Comparison of ENCODE assay signal across 8 cellular contexts in the genomic region with DNA sequence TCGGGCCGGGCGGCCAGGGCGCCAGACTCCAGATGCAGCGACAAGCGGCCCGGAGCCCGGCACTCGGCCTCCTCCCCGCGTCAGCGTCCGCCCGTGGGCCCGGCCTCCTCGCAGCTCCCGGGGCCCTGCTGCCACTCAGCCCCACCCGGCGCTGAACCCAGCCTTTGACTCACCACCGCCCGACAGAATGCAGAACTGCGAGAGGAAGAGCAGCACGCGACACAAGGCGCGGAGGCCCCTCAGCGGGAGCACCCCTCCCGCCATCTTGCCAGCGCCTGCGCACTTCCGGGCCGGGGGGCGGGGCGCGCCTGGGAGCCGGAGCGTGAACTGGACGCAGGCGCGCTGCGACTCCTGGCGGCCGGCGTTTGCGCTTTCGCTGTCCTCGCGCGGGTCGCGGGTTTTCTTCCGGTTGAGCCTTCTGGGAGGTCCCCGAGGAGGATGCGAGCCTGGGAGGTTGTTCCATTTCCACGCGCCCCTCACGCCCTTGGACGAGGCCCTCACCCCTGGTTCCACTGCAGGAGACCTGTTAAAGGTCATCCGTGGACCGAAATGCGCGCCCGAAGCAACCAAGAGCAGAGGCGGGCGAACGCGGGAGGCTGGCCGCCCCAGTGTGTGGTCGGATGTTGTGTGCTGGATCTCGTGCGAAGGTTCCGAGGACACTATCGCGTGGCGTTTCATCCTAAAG. TPM values are rescaled to one million over a fixed set of nuclear protein-coding genes. Genes with fewer than 3 reads are reported as not detected.
DNase-seq lines count a peak whose midpoint lies in the region; ATAC-seq and TF ChIP-seq lines count a peak whose summit lies in the region.

A gene with protein sequence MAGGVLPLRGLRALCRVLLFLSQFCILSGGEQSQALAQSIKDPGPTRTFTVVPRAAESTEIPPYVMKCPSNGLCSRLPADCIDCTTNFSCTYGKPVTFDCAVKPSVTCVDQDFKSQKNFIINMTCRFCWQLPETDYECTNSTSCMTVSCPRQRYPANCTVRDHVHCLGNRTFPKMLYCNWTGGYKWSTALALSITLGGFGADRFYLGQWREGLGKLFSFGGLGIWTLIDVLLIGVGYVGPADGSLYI (minus strand): TSS at position 284 of the 685 bp plus-strand sequence. CDS start 20 bp downstream, at position 264.

- peak; percentile 85 for ATAC-seq in GM21360 (IDR thresholded peaks at IDR 0.05; ENCODE audit: unreplicated experiment)
- peak; percentile 92 for ATAC-seq in activated CD8-positive, alpha-beta memory T cell treated with anti-CD3 and anti-CD28 coated beads, Interleukin-2, amount 10 ng/mL, durations not matched to agents 7 days and 5 days

- H3K4me3 ChIP-seq in Caco-2 (ENCODE audit: low read depth, low read length), result peak within 1 kb of the TSS; percentile 73
- peak within 1 kb of the TSS; percentile 98 for H3K4me3 ChIP-seq in endodermal cell (ENCODE audit: low read length)

- H3K9ac ChIP-seq in endodermal cell (ENCODE audit: extremely low read depth, low read length, poor library complexity, severe bottlenecking), result peak within 1 kb of the TSS; percentile 81

- H3K9me3 Mint-ChIP-seq in Caco-2 (ENCODE audit: unreplicated experiment) (no peaks in the 10 kb centered on the region), endodermal cell (no peaks in the 10 kb centered on the region), mesothelial cell of epicardium (no peaks in the 10 kb centered on the region)
- H3K9me3 Mint-ChIP-seq in activated CD8-positive, alpha-beta memory T cell treated with anti-CD3 and anti-CD28 coated beads, Interleukin-2, amount 10 ng/mL, durations not matched to agents 7 days and 5 days (ENCODE audit: low read depth), result no peaks in the 10 kb centered on the region

- H3K4me3 Mint-ChIP-seq in Caco-2 (ENCODE audit: unreplicated experiment), result peak within 1 kb of the TSS; percentile 79
- peak within 1 kb of the TSS; percentile 93 for H3K4me3 Mint-ChIP-seq in activated CD8-positive, alpha-beta memory T cell treated with anti-CD3 and anti-CD28 coated beads, Interleukin-2, amount 10 ng/mL, durations not matched to agents 7 days and 5 days
- peak within 1 kb of the TSS; percentile 83 for H3K4me3 Mint-ChIP-seq in endodermal cell
- H3K4me3 Mint-ChIP-seq in mesothelial cell of epicardium, result peak within 1 kb of the TSS; percentile 86

- CTCF ChIA-PET in Caco-2 (lab: Charles Lee), result interaction anchor here (0.6 to 1.3 kb wide), 4 partner anchors 10 to 363 kb away, joined by 3 to 5 read pairs (median 3); no protein-coding TSS in a partner anchor
- CTCF ChIA-PET in activated CD8-positive, alpha-beta memory T cell treated with anti-CD3 and anti-CD28 coated beads, Interleukin-2, amount 10 ng/mL, durations not matched to agents 7 days and 5 days (lab: Charles Lee), result interaction anchor here (0.9 to 6.5 kb wide), 5 partner anchors 11 to 364 kb away, joined by 3 to 37 read pairs (median 6); a partner anchor contains a TSS

- H3K4me1 ChIP-seq in Caco-2, result peaks cover 9% of the 10 kb centered on the region
- H3K4me1 ChIP-seq in endodermal cell (ENCODE audit: control insufficient read depth, insufficient read depth, low read length), result no peaks in the 10 kb centered on the region

- H3K9me3 ChIP-seq in Caco-2 (no peaks in the 10 kb centered on the region), endodermal cell (ENCODE audit: control insufficient read depth, low read length) (no peaks in the 10 kb centered on the region)

- H3K27me3 ChIP-seq in Caco-2 (replicated peaks; ENCODE audit: control insufficient read depth, insufficient read depth, low read length) (no peaks in the 10 kb centered on the region), endodermal cell (ENCODE audit: control insufficient read depth, insufficient read depth, low read length, poor library complexity, severe bottlenecking) (no peaks in the 10 kb centered on the region)

- POLR2A ChIA-PET in Caco-2 (lab: Charles Lee), result no interaction called here

- H3K27ac ChIP-seq in endodermal cell (ENCODE audit: low read depth, low read length), result peak within 1 kb of the TSS; percentile 84

- no TSS peak for BruUV-seq in Caco-2 (replicated peaks; lab: Mats Ljungman, UMichigan)

- WGBS in endodermal cell (ENCODE audit: insufficient coverage in 1 of 2, insufficient read length in 1 of 2), 2 experiments, result 0 to 1% methylated on average over 37 to 75 of the region's 75 CpGs

- H3K4me1 Mint-ChIP-seq in Caco-2 (ENCODE audit: low read depth, unreplicated experiment) (peaks cover 4% of the 10 kb centered on the region), endodermal cell (peaks cover 5% of the 10 kb centered on the region), mesothelial cell of epicardium (peaks cover 12% of the 10 kb centered on the region)
- peaks cover 46% of the 10 kb centered on the region for H3K4me1 Mint-ChIP-seq in activated CD8-positive, alpha-beta memory T cell treated with anti-CD3 and anti-CD28 coated beads, Interleukin-2, amount 10 ng/mL, durations not matched to agents 7 days and 5 days

- TF ChIP-seq CTCF in Caco-2 (IDR thresholded peaks at IDR 0.05; ENCODE audit: insufficient read depth in 1 of 2, low read depth in 1 of 2, low read length in 1 of 2, severe bottlenecking in 1 of 2, unreplicated experiment in 1 of 2) (peak; percentile 70 to 80), endodermal cell (conservative IDR thresholded peaks at IDR 0.05) (peak; percentile 91), mesothelial cell of epicardium (IDR thresholded peaks at IDR 0.05; ENCODE audit: unreplicated experiment) (peak; percentile 82)

- no peaks in the 10 kb centered on the region for H3K36me3 ChIP-seq in Caco-2 (ENCODE audit: control insufficient read depth, insufficient read depth, low read length)
- peaks cover 20% of the 10 kb centered on the region for H3K36me3 ChIP-seq in endodermal cell (ENCODE audit: control insufficient read depth, insufficient read depth, low read length)

- DNase-seq in Caco-2 (peak; percentile 85 to 95), HT1080 (ENCODE audit: low read depth) (peak; percentile 91), NOMO-1 treated with dmso at 0.1 percent for 144 hours (lab: John Stamatoyannopoulos, UW; ENCODE audit: unreplicated experiment) (peak; percentile 94), endodermal cell (peak; percentile 95), mesothelial cell of epicardium (ENCODE audit: low spot score in 2 of 2, unreplicated experiment in 2 of 2) (peak; percentile 91 to 97)
- DNase-seq in activated CD8-positive, alpha-beta memory T cell treated with anti-CD3 and anti-CD28 coated beads, Interleukin-2, amount 10 ng/mL, durations not matched to agents 7 days and 5 days, result peak; percentile 96
- DNase-seq in stimulated activated CD8-positive, alpha-beta memory T cell treated with anti-CD3 and anti-CD28 coated beads, Interleukin-15, amount 100 ng/mL, for 48 hours (ENCODE audit: low read depth in 2 of 2), result peak; percentile 91 to 93

- intact Hi-C loops in Caco-2 (cut with micrococcal nuclease; ENCODE audit: unreplicated experiment), result no loop called here

- H3K27me3 Mint-ChIP-seq in Caco-2 (ENCODE audit: insufficient read depth, unreplicated experiment), result no peaks in the 10 kb centered on the region
- no peaks in the 10 kb centered on the region for H3K27me3 Mint-ChIP-seq in activated CD8-positive, alpha-beta memory T cell treated with anti-CD3 and anti-CD28 coated beads, Interleukin-2, amount 10 ng/mL, durations not matched to agents 7 days and 5 days
- no peaks in the 10 kb centered on the region for H3K27me3 Mint-ChIP-seq in endodermal cell (ENCODE audit: insufficient read depth)
- H3K27me3 Mint-ChIP-seq in mesothelial cell of epicardium (ENCODE audit: low read depth), result no peaks in the 10 kb centered on the region

- H3K36me3 Mint-ChIP-seq in Caco-2 (ENCODE audit: insufficient read depth, unreplicated experiment), result peaks cover 6% of the 10 kb centered on the region
- H3K36me3 Mint-ChIP-seq in activated CD8-positive, alpha-beta memory T cell treated with anti-CD3 and anti-CD28 coated beads, Interleukin-2, amount 10 ng/mL, durations not matched to agents 7 days and 5 days, result peaks cover 12% of the 10 kb centered on the region
- peaks cover 14% of the 10 kb centered on the region for H3K36me3 Mint-ChIP-seq in endodermal cell (ENCODE audit: low read depth)
- peaks cover 6% of the 10 kb centered on the region for H3K36me3 Mint-ChIP-seq in mesothelial cell of epicardium

- H3K27ac Mint-ChIP-seq in Caco-2 (ENCODE audit: unreplicated experiment), result peak within 1 kb of the TSS; percentile 66
- H3K27ac Mint-ChIP-seq in activated CD8-positive, alpha-beta memory T cell treated with anti-CD3 and anti-CD28 coated beads, Interleukin-2, amount 10 ng/mL, durations not matched to agents 7 days and 5 days, result peak within 1 kb of the TSS; percentile 96
- H3K27ac Mint-ChIP-seq in endodermal cell, result peak within 1 kb of the TSS; percentile 91
- peak within 1 kb of the TSS; percentile 92 for H3K27ac Mint-ChIP-seq in mesothelial cell of epicardium

RNA-seq across cellular contexts. Expression of the gene that starts here (rescaled TPM):
- total RNA-seq in Caco-2 (2022), result 34.7 and 39.2 TPM in 2 replicates
- 68.4 and 80.1 TPM in 2 replicates for total RNA-seq in HT1080 (2014; rRNA removed; shearing (Covaris generic))
- polyA plus RNA-seq in HT1080 (2015; cell fraction: cytosol; rRNA removed), result 47.8 and 56.5 TPM in 2 replicates
- 57.9 and 60.4 TPM in 2 replicates for polyA plus RNA-seq in HT1080 (2015; cell fraction: nucleus; rRNA removed)
- total RNA-seq in activated CD8-positive, alpha-beta memory T cell treated with anti-CD3 and anti-CD28 coated beads, Interleukin-2, amount 10 ng/mL, durations not matched to agents 7 days and 5 days, result 10 to 100 TPM; 43.2 to 51.6 TPM
- total RNA-seq in endodermal cell, result 10 to 100 TPM; 33.4 to 34.0 TPM
- 41.0 TPM for polyA plus RNA-seq in endodermal cell (2013, experiment 1 of 2)
- polyA plus RNA-seq in endodermal cell (2013, experiment 2 of 2), result 29.1 TPM
- total RNA-seq in mesothelial cell of epicardium, result 49.3 to 51.9 TPM (median 51.2 TPM) in 3 replicates

Comparison
In these comparisons a context has a peak if more than half of its experiments do, and no peak if none do; other contexts are left out.
1. Peak in every context shown above with its lines: DNase-seq, ATAC-seq, H3K4me3 ChIP-seq and H3K27ac ChIP-seq.